Comparison of ENCODE assay signal across 12 cellular contexts in genomic region chr15:60721232-60721576, GRCh38.
DNase-seq lines count a peak whose midpoint lies in the region; ATAC-seq and TF ChIP-seq lines count a peak whose summit lies in the region.
"Had no signal": no experiment of that assay in that cellular context is flagged by ENCODE, and none has a peak within 500 bp of the region (broad histone marks: within the 10 kb centered on the region; RNA-seq: fewer than 3 reads in every experiment).

No MANE protein-coding gene starts in this region.

- H3K9me3 ChIP-seq in mononuclear cell (ENCODE audit: low read depth, low read length) (no peaks in the 10 kb centered on the region), vagina (no peaks in the 10 kb centered on the region), hepatocyte (ENCODE audit: low read depth) (no peaks in the 10 kb centered on the region)
- H3K9me3 ChIP-seq: stomach had no signal

- H3K27ac ChIP-seq in vagina: no peak overlapping the region
- no peak overlapping the region for H3K27ac ChIP-seq in hepatocyte
- H3K27ac ChIP-seq: GM23248 had no signal

- H3K4me1 ChIP-seq in mononuclear cell (ENCODE audit: insufficient read depth, low read length) (peaks cover 18% of the 10 kb centered on the region), vagina (peaks cover 7% of the 10 kb centered on the region), hepatocyte (ENCODE audit: insufficient read depth) (peaks cover 2% of the 10 kb centered on the region)

- H3K36me3 ChIP-seq in vagina: no peaks in the 10 kb centered on the region
- H3K36me3 ChIP-seq in hepatocyte (replicated peaks; ENCODE audit: insufficient read depth, low read depth): no peaks in the 10 kb centered on the region
- H3K36me3 ChIP-seq: stomach had no signal

- H3K27me3 ChIP-seq in mononuclear cell (ENCODE audit: insufficient read depth, low read length) (no peaks in the 10 kb centered on the region), vagina (no peaks in the 10 kb centered on the region), hepatocyte (no peaks in the 10 kb centered on the region)
- H3K27me3 ChIP-seq: stomach had no signal

- H4K20me1 ChIP-seq in hepatocyte (ENCODE audit: insufficient read depth, poor library complexity, severe bottlenecking): no peaks in the 10 kb centered on the region

- ATAC-seq in GM18520 (IDR thresholded peaks at IDR 0.05; ENCODE audit: unreplicated experiment) (peak; percentile 10), GM21825 (IDR thresholded peaks at IDR 0.05; ENCODE audit: unreplicated experiment) (peak; percentile 16)

- H3K9me2 ChIP-seq in hepatocyte (replicated peaks; ENCODE audit: insufficient read depth): no peaks in the 10 kb centered on the region

- no peak overlapping the region for H3K4me2 ChIP-seq in hepatocyte

- WGBS in hepatocyte (ENCODE audit: low lambda C conversion rate, missing lambda C conversion rate): 76% methylated on average over 3 of the region's 3 CpGs

- no peak for TF ChIP-seq POLR2A in vagina (IDR thresholded peaks at IDR 0.05)

- intact Hi-C loops in vagina (cut with DNase I): no loop called here

- no peaks in the 10 kb centered on the region for H3K79me2 ChIP-seq in hepatocyte

- no peak overlapping the region for H2AFZ ChIP-seq in hepatocyte
- H2AFZ ChIP-seq: GM23248 had no signal

- DNase-seq in SIG-M5 treated with dmso at 0.1 percent for 504 hours (lab: John Stamatoyannopoulos, UW; ENCODE audit: unreplicated experiment): no peak
- DNase-seq in vagina (ENCODE audit: extremely low spot score in 2 of 2): no peak
- DNase-seq in activated CD4-positive, CD25-positive, alpha-beta regulatory T cell treated with anti-CD3 and anti-CD28 coated beads, Interleukin-2, amount 50 U/mL, for 72 hours: no peak
- no peak for DNase-seq in hepatocyte (ENCODE audit: low spot score)
- DNase-seq: foreskin melanocyte, NCI-H2171, stomach had no signal

- TF ChIP-seq CTCF in WI38 (IDR thresholded peaks at IDR 0.05; ENCODE audit: low read depth, low read length) (no peak), vagina (IDR thresholded peaks at IDR 0.05) (no peak), hepatocyte (IDR thresholded peaks at IDR 0.05; ENCODE audit: poor library complexity) (no peak)

- H3K4me3 ChIP-seq in WI38 (ENCODE audit: low read depth, low read length) (peak overlapping the region; percentile 10; the same call in 1 of the 2 replicates), mononuclear cell (ENCODE audit: low read length) (peak overlapping the region; percentile 10), vagina (no peak overlapping the region), hepatocyte (no peak overlapping the region)
- H3K4me3 ChIP-seq: GM23248, stomach had no signal

Comparison
In these comparisons a context has a peak if more than half of its experiments do, and no peak if none do; other contexts are left out.
1. H3K4me3 ChIP-seq: peak in WI38 (single experiment) and mononuclear cell (single experiment); none in vagina (0 of 2) and hepatocyte (single experiment).